14 cellular contexts compared by ENCODE assay signal in the genomic region with DNA sequence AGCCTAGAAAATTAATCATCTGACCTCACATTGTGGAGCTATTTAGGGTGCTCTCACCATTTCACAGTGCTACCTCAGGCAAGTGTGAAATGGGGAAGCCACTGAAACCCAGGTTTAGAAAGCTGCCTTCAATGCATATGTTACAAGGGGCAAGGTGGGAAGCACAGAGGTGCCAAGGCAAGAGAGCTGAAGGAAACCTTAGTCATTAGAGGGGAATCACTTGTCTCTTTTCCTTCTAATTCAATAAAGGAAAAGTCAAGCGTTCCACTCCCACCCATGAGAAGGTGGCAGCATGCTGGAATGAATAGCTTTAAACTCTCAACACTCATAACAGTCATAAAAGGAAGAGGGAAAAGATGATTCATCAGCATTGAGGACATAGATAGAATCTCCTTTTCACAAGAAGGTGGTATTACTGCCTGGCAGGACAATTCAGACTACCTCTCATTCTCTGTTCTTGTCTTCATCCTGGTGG.
DNase-seq lines count a peak whose midpoint lies in the region; ATAC-seq, FAIRE-seq and TF ChIP-seq lines count a peak whose summit lies in the region.
"Had no signal": no experiment of that assay in that cellular context is flagged by ENCODE, and none has a peak within 500 bp of the region (broad histone marks: within the 10 kb centered on the region; RNA-seq: fewer than 3 reads in every experiment).

No MANE protein-coding gene starts in this region.

- H4K20me1 ChIP-seq in HCT116 (ENCODE audit: insufficient read depth), result no peaks in the 10 kb centered on the region

- H3K27ac Mint-ChIP-seq in activated CD8-positive, alpha-beta memory T cell treated with anti-CD3 and anti-CD28 coated beads, Interleukin-2, amount 10 ng/mL, durations not matched to agents 7 days and 5 days, result no peak overlapping the region
- H3K27ac Mint-ChIP-seq: CD4-positive, alpha-beta memory T cell; IgD-negative memory B cell had no signal

- BruUV-seq in HCT116 (replicated peaks; lab: Mats Ljungman, UMichigan), result no TSS peak

- H3K4me1 ChIP-seq in HCT116 (ENCODE audit: control insufficient read depth in 1 of 2, insufficient read depth in 2 of 2, low read length in 2 of 2), result peaks cover 0 to 16% of the 10 kb centered on the region in 2 experiments; a peak in 2 of 4 replicates
- H3K4me1 ChIP-seq: gastrocnemius medialis had no signal

- H2AFZ ChIP-seq in HCT116 (ENCODE audit: low read depth, low read length, poor library complexity, severe bottlenecking), result peak overlapping the region; percentile 84

- intact Hi-C loops in HCT116 (cut with micrococcal nuclease), result no loop called here

- no peaks in the 10 kb centered on the region for H3K4me1 Mint-ChIP-seq in activated CD8-positive, alpha-beta memory T cell treated with anti-CD3 and anti-CD28 coated beads, Interleukin-2, amount 10 ng/mL, durations not matched to agents 7 days and 5 days
- H3K4me1 Mint-ChIP-seq: CD4-positive, alpha-beta memory T cell; IgD-negative memory B cell had no signal

- no peak for TF ChIP-seq CTCF in HCT116 (IDR thresholded peaks at IDR 0.05 in 2 of 3, conservative IDR thresholded peaks at IDR 0.05 in 1 of 3; ENCODE audit: borderline replicate concordance in 1 of 3, insufficient read depth in 1 of 3, low read depth in 2 of 3, low read length in 2 of 3)
- TF ChIP-seq CTCF in fibroblast of mammary gland (conservative IDR thresholded peaks at IDR 0.05; ENCODE audit: control insufficient read depth, insufficient read depth, low read depth, low read length), result no peak

- ATAC-seq in GM18868 (IDR thresholded peaks at IDR 0.05; ENCODE audit: unreplicated experiment) (peak; percentile 82), HCT116 (no peak; the same call in 1 of the 2 replicates), HG03460 (IDR thresholded peaks at IDR 0.05; ENCODE audit: unreplicated experiment) (peak; percentile 65), HG02840 (IDR thresholded peaks at IDR 0.05; ENCODE audit: low FRiP score, unreplicated experiment) (no peak)
- ATAC-seq in activated CD8-positive, alpha-beta memory T cell treated with anti-CD3 and anti-CD28 coated beads, Interleukin-2, amount 10 ng/mL, durations not matched to agents 7 days and 5 days, result no peak
- ATAC-seq: gastrocnemius medialis had no signal

- POLR2A ChIA-PET in HCT116 (lab: Charles Lee), result no interaction called here

- no peaks in the 10 kb centered on the region for H3K79me2 ChIP-seq in HCT116 (ENCODE audit: insufficient read depth, low read length)

- no peak for TF ChIP-seq POLR2A in HCT116 (IDR thresholded peaks at IDR 0.05; ENCODE audit: borderline replicate concordance, extremely low read depth, insufficient read depth, insufficient read length)

- CTCF ChIA-PET in HCT116 (lab: Charles Lee), result no interaction called here
- CTCF ChIA-PET in activated CD8-positive, alpha-beta memory T cell treated with anti-CD3 and anti-CD28 coated beads, Interleukin-2, amount 10 ng/mL, durations not matched to agents 7 days and 5 days (lab: Charles Lee), result no interaction called here

- no peaks in the 10 kb centered on the region for H3K9me3 ChIP-seq in HCT116 (ENCODE audit: control insufficient read depth in 1 of 2, insufficient read depth in 1 of 2, low read depth in 1 of 2, low read length in 2 of 2)
- H3K9me3 ChIP-seq: gastrocnemius medialis had no signal

- H3K27me3 ChIP-seq in HCT116 (ENCODE audit: insufficient read depth, low read length), result no peaks in the 10 kb centered on the region
- H3K27me3 ChIP-seq: gastrocnemius medialis had no signal

- H3K27ac ChIP-seq in HCT116 (ENCODE audit: low read depth, low read length), result no peak overlapping the region
- H3K27ac ChIP-seq: gastrocnemius medialis had no signal

- H3K4me2 ChIP-seq in HCT116 (ENCODE audit: low read length), result peak overlapping the region; percentile 29

- H3K9me2 ChIP-seq in HCT116 (ENCODE audit: insufficient read depth), result no peaks in the 10 kb centered on the region

- H3K9me3 Mint-ChIP-seq in activated CD8-positive, alpha-beta memory T cell treated with anti-CD3 and anti-CD28 coated beads, Interleukin-2, amount 10 ng/mL, durations not matched to agents 7 days and 5 days (ENCODE audit: low read depth), result no peaks in the 10 kb centered on the region
- H3K9me3 Mint-ChIP-seq: IgD-negative memory B cell had no signal

- RAD21 ChIA-PET in HCT116 (lab: Charles Lee; ENCODE audit: low non-redundant PET in 1 of 2, low total read pairs in 2 of 2, uncharacterized antibody in 2 of 2, unreplicated experiment in 2 of 2), result no interaction called here

- no peak overlapping the region for H3K9ac ChIP-seq in HCT116 (ENCODE audit: low read length)

- no peak for DNase-seq in HCT116 (ENCODE audit: low read depth, low spot score)
- DNase-seq in fibroblast of mammary gland (ENCODE audit: low read depth), result peak; percentile 34
- DNase-seq in activated CD4-positive, alpha-beta T cell treated with anti-CD3 and anti-CD28 coated beads for 1 hour, result no peak
- no peak for DNase-seq in RCC 7860 (ENCODE audit: low spot score)
- DNase-seq in activated CD8-positive, alpha-beta memory T cell treated with anti-CD3 and anti-CD28 coated beads, Interleukin-2, amount 10 ng/mL, durations not matched to agents 7 days and 5 days, result no peak
- DNase-seq: caudate nucleus; CD4-positive, alpha-beta memory T cell; gastrocnemius medialis; NCI-H2227 treated with DMSO at 0.1 percent for 48 hours had no signal

- H3K36me3 Mint-ChIP-seq in activated CD8-positive, alpha-beta memory T cell treated with anti-CD3 and anti-CD28 coated beads, Interleukin-2, amount 10 ng/mL, durations not matched to agents 7 days and 5 days, result no peaks in the 10 kb centered on the region
- H3K36me3 Mint-ChIP-seq: CD4-positive, alpha-beta memory T cell; IgD-negative memory B cell had no signal

- no peaks in the 10 kb centered on the region for H3K36me3 ChIP-seq in HCT116 (ENCODE audit: control insufficient read depth in 1 of 2, insufficient read depth in 2 of 2, low read length in 2 of 2)
- H3K36me3 ChIP-seq: gastrocnemius medialis had no signal

- H3K27me3 Mint-ChIP-seq in activated CD8-positive, alpha-beta memory T cell treated with anti-CD3 and anti-CD28 coated beads, Interleukin-2, amount 10 ng/mL, durations not matched to agents 7 days and 5 days, result no peaks in the 10 kb centered on the region
- H3K27me3 Mint-ChIP-seq: CD4-positive, alpha-beta memory T cell; IgD-negative memory B cell had no signal

- no peak for TF ChIP-seq RAD21 in HCT116 (IDR thresholded peaks at IDR 0.05; ENCODE audit: low read depth)

- no peak overlapping the region for H3K4me3 ChIP-seq in HCT116 (replicated peaks in 1 of 2; ENCODE audit: low read depth in 1 of 2, low read length in 2 of 2)
- no peak overlapping the region for H3K4me3 ChIP-seq in fibroblast of mammary gland (ENCODE audit: control insufficient read depth, low read depth, low read length)
- H3K4me3 ChIP-seq: gastrocnemius medialis, lung had no signal

- no peak overlapping the region for H3K4me3 Mint-ChIP-seq in activated CD8-positive, alpha-beta memory T cell treated with anti-CD3 and anti-CD28 coated beads, Interleukin-2, amount 10 ng/mL, durations not matched to agents 7 days and 5 days
- H3K4me3 Mint-ChIP-seq: CD4-positive, alpha-beta memory T cell; IgD-negative memory B cell had no signal

- FAIRE-seq in RCC 7860 (lab: Jason Lieb, UNC), result no peak

TF ChIP-seq in HCT116, 20 proteins besides CTCF, POLR2A, EP300 and RAD21:
- TF ChIP-seq SIN3A (IDR thresholded peaks at IDR 0.05; ENCODE audit: low read depth) (no peak), JUND (IDR thresholded peaks at IDR 0.05) (peak; percentile 46), CBX3 (IDR thresholded peaks at IDR 0.05; ENCODE audit: low read depth) (no peak), EGR1 (IDR thresholded peaks at IDR 0.05; ENCODE audit: low read depth) (no peak), CEBPB (IDR thresholded peaks at IDR 0.05; ENCODE audit: low read depth) (no peak), ZNF274 (IDR thresholded peaks at IDR 0.05; ENCODE audit: low read depth, low read length) (no peak), EZH2phosphoT487 (IDR thresholded peaks at IDR 0.05; ENCODE audit: borderline replicate concordance) (no peak), YY1 (IDR thresholded peaks at IDR 0.05; ENCODE audit: extremely low read depth, insufficient replicate concordance, low read depth, low read length) (no peak), ZFX (IDR thresholded peaks at IDR 0.05) (no peak), FOSL1 (IDR thresholded peaks at IDR 0.05; ENCODE audit: low read depth) (peak; percentile 46; the same call in 1 of the 2 replicates), SP1 (IDR thresholded peaks at IDR 0.05; ENCODE audit: low read depth) (0 out of 2 replicates have a peak, but pooled peaks have one; percentile 37), TCF7L2 (IDR thresholded peaks at IDR 0.05; ENCODE audit: borderline replicate concordance, extremely low read depth, insufficient read depth, insufficient read length) (no peak)
- TF ChIP-seq, protein P1, sequence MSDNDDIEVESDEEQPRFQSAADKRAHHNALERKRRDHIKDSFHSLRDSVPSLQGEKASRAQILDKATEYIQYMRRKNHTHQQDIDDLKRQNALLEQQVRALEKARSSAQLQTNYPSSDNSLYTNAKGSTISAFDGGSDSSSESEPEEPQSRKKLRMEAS (IDR thresholded peaks at IDR 0.05), result 0 out of 2 replicates have a peak, but pooled peaks have one; percentile 18
- TF ChIP-seq, protein P2, sequence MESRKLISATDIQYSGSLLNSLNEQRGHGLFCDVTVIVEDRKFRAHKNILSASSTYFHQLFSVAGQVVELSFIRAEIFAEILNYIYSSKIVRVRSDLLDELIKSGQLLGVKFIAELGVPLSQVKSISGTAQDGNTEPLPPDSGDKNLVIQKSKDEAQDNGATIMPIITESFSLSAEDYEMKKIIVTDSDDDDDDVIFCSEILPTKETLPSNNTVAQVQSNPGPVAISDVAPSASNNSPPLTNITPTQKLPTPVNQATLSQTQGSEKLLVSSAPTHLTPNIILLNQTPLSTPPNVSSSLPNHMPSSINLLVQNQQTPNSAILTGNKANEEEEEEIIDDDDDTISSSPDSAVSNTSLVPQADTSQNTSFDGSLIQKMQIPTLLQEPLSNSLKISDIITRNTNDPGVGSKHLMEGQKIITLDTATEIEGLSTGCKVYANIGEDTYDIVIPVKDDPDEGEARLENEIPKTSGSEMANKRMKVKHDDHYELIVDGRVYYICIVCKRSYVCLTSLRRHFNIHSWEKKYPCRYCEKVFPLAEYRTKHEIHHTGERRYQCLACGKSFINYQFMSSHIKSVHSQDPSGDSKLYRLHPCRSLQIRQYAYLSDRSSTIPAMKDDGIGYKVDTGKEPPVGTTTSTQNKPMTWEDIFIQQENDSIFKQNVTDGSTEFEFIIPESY (IDR thresholded peaks at IDR 0.05; ENCODE audit: extremely low read depth, insufficient replicate concordance, low read length), result no peak

Comparison
In these comparisons a context has a peak if more than half of its experiments do, and no peak if none do; other contexts are left out.
1. ATAC-seq: peak in GM18868 (single experiment) and HG03460 (single experiment); none in HCT116 (single experiment), activated CD8-positive, alpha-beta memory T cell treated with anti-CD3 and anti-CD28 coated beads, Interleukin-2, amount 10 ng/mL, durations not matched to agents 7 days and 5 days (single experiment) and HG02840 (single experiment).